15 cellular contexts compared by ENCODE assay signal in the genomic region with DNA sequence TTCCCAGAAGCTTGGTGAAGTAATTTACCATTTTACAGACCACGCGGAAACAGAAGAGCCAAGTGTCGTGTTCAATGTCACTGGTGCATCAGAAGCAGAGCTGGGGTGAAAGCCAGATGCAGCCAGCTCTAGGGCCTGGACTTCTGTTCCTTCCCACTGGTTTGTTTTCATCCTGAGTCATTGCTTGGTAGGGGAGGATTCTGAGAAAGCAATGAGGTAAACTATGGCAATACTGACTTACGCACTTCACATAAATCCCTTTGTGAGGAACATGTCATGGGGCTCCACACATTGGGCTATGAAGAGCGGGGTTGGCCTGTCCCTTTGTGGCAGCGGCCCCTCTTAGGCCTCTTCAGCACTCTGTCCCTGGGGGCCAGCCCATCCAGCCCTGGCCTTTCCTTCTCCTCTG. TPM values are rescaled to one million over a fixed set of nuclear protein-coding genes. Genes with fewer than 3 reads are reported as not detected.
DNase-seq lines count a peak whose midpoint lies in the region; ATAC-seq and TF ChIP-seq lines count a peak whose summit lies in the region.
"Had no signal": no experiment of that assay in that cellular context is flagged by ENCODE, and none has a peak within 500 bp of the region (broad histone marks: within the 10 kb centered on the region; RNA-seq: fewer than 3 reads in every experiment).

No MANE protein-coding gene starts in this region.

- H2AFZ ChIP-seq in smooth muscle cell (ENCODE audit: low read depth) = no peak overlapping the region

- TF ChIP-seq CTCF in fibroblast of pulmonary artery (IDR thresholded peaks at IDR 0.05; ENCODE audit: low read length, missing control alignments) (no peak), smooth muscle cell (IDR thresholded peaks at IDR 0.05; ENCODE audit: borderline replicate concordance, insufficient read depth, poor library complexity, severe bottlenecking) (no peak)

- H3K27ac ChIP-seq in smooth muscle cell (ENCODE audit: low read depth) = peak overlapping the region; percentile 90
- H3K27ac ChIP-seq: heart right ventricle, right atrium auricular region, SJCRH30, upper lobe of right lung had no signal

- ATAC-seq in activated T-helper 17 cell treated with anti-CD3 and anti-CD28 coated beads, Interleukin-2, amount 50 U/mL, for 72 hours (replicated peaks) = peak; percentile 52
- no peak for ATAC-seq in GM21515 (IDR thresholded peaks at IDR 0.05; ENCODE audit: unreplicated experiment)
- ATAC-seq: upper lobe of right lung had no signal

- no peaks in the 10 kb centered on the region for H3F3A ChIP-seq in smooth muscle cell (ENCODE audit: low read depth)

- 20% methylated on average over 6 of the region's 6 CpGs for WGBS in smooth muscle cell (ENCODE audit: low lambda C conversion rate)

- peak; percentile 70 for DNase-seq in GM03348 (ENCODE audit: low spot score)
- DNase-seq in fibroblast of pulmonary artery (ENCODE audit: low read depth) = peak; percentile 69
- DNase-seq in smooth muscle cell (lab: John Stamatoyannopoulos, UW; ENCODE audit: unreplicated experiment) = peak; percentile 28
- DNase-seq in T-helper 9 cell = no peak
- DNase-seq in HK-2 (ENCODE audit: unreplicated experiment) = no peak
- DNase-seq in NCI-H748 treated with DMSO at 0.1 percent for 48 hours (lab: John Stamatoyannopoulos, UW) = no peak
- DNase-seq: activated CD4-positive, CD25-positive, alpha-beta regulatory T cell treated with anti-CD3 and anti-CD28 coated beads, Interleukin-2, amount 50 U/mL, for 72 hours; heart right ventricle; NCI-H774; SJCRH30; upper lobe of right lung had no signal

- H3K27me3 ChIP-seq in smooth muscle cell (ENCODE audit: low read depth) = no peaks in the 10 kb centered on the region
- H3K27me3 ChIP-seq: heart right ventricle, right atrium auricular region, SJCRH30, upper lobe of right lung had no signal

- H3K9ac ChIP-seq in smooth muscle cell (ENCODE audit: low read depth) = peak overlapping the region; percentile 45

- no peak overlapping the region for H3K27ac Mint-ChIP-seq in activated T-helper 17 cell treated with anti-CD3 and anti-CD28 coated beads, Interleukin-2, amount 50 U/mL, for 72 hours
- H3K27ac Mint-ChIP-seq: activated T-helper 1 cell treated with anti-CD3 and anti-CD28 coated beads, Interleukin-12 subunit alpha, Interleukin-12 subunit beta, Interleukin-2, Interleukin-4 antibody, amounts not matched to agents 30 ng/mL and 10 ng/mL and 1 ng/mL, durations not matched to agents 14 hours and 24 hours and 36 hours had no signal

- H3K4me3 Mint-ChIP-seq in activated T-helper 17 cell treated with anti-CD3 and anti-CD28 coated beads, Interleukin-2, amount 50 U/mL, for 72 hours = no peak overlapping the region
- H3K4me3 Mint-ChIP-seq: activated T-helper 1 cell treated with anti-CD3 and anti-CD28 coated beads, Interleukin-12 subunit alpha, Interleukin-12 subunit beta, Interleukin-2, Interleukin-4 antibody, amounts not matched to agents 30 ng/mL and 10 ng/mL and 1 ng/mL, durations not matched to agents 14 hours and 24 hours and 36 hours had no signal

- no peaks in the 10 kb centered on the region for H3K36me3 ChIP-seq in smooth muscle cell (ENCODE audit: low read depth)
- H3K36me3 ChIP-seq: heart right ventricle, right atrium auricular region, SJCRH30, upper lobe of right lung had no signal

- H3K79me2 ChIP-seq in smooth muscle cell (ENCODE audit: low read depth) = no peaks in the 10 kb centered on the region

- no peaks in the 10 kb centered on the region for H3K9me3 Mint-ChIP-seq in activated T-helper 17 cell treated with anti-CD3 and anti-CD28 coated beads, Interleukin-2, amount 50 U/mL, for 72 hours
- H3K9me3 Mint-ChIP-seq: activated T-helper 1 cell treated with anti-CD3 and anti-CD28 coated beads, Interleukin-12 subunit alpha, Interleukin-12 subunit beta, Interleukin-2, Interleukin-4 antibody, amounts not matched to agents 30 ng/mL and 10 ng/mL and 1 ng/mL, durations not matched to agents 14 hours and 24 hours and 36 hours had no signal

- H3K4me3 ChIP-seq in fibroblast of pulmonary artery (replicated peaks; ENCODE audit: low read depth, low read length) (no peak overlapping the region), smooth muscle cell (no peak overlapping the region)
- H3K4me3 ChIP-seq: heart right ventricle, right atrium auricular region, SJCRH30, upper lobe of right lung had no signal

- no peaks in the 10 kb centered on the region for H3K9me3 ChIP-seq in smooth muscle cell (replicated peaks; ENCODE audit: low read depth)
- H3K9me3 ChIP-seq: heart right ventricle, right atrium auricular region, SJCRH30, upper lobe of right lung had no signal

- H4K20me1 ChIP-seq in smooth muscle cell (ENCODE audit: low read depth) = no peaks in the 10 kb centered on the region

- no peaks in the 10 kb centered on the region for H3K27me3 Mint-ChIP-seq in activated T-helper 17 cell treated with anti-CD3 and anti-CD28 coated beads, Interleukin-2, amount 50 U/mL, for 72 hours

- H3K4me2 ChIP-seq in smooth muscle cell = no peak overlapping the region

- no peaks in the 10 kb centered on the region for H3K4me1 ChIP-seq in smooth muscle cell (ENCODE audit: low read depth)
- H3K4me1 ChIP-seq: right atrium auricular region, SJCRH30, upper lobe of right lung had no signal

- H3K36me3 Mint-ChIP-seq in activated T-helper 17 cell treated with anti-CD3 and anti-CD28 coated beads, Interleukin-2, amount 50 U/mL, for 72 hours (ENCODE audit: low read depth) = no peaks in the 10 kb centered on the region

- no peaks in the 10 kb centered on the region for H3K4me1 Mint-ChIP-seq in activated T-helper 17 cell treated with anti-CD3 and anti-CD28 coated beads, Interleukin-2, amount 50 U/mL, for 72 hours

RNA-seq across cellular contexts. Expression of a gene that starts 52.4 kb away (rescaled TPM):
- 1 to 10 TPM; 4.0 to 4.3 TPM for total RNA-seq in activated T-helper 17 cell treated with anti-CD3 and anti-CD28 coated beads, Interleukin-2, amount 50 U/mL, for 72 hours
- 144 and 168 TPM in 2 replicates for total RNA-seq in smooth muscle cell
- 128 and 151 TPM in 2 replicates for polyA plus RNA-seq in smooth muscle cell

Comparison
In these comparisons a context has a peak if more than half of its experiments do, and no peak if none do; other contexts are left out.
1. DNase-seq: peak in GM03348 (single experiment), fibroblast of pulmonary artery (single experiment) and smooth muscle cell (single experiment); none in T-helper 9 cell (single experiment), HK-2 (single experiment) and NCI-H748 treated with DMSO at 0.1 percent for 48 hours (single experiment).
2. RNA of a gene that starts 52.4 kb away (total RNA-seq): 144 to 168 TPM in smooth muscle cell; 4.0 to 4.3 TPM in activated T-helper 17 cell treated with anti-CD3 and anti-CD28 coated beads, Interleukin-2, amount 50 U/mL, for 72 hours; every median in the first group is over 10 times any median in the second.